ENCODE assay signal across 24 cellular contexts in genomic region chr3:13399603-13400002, GRCh38.
"Had no signal": no experiment of that assay in that cellular context is flagged by ENCODE, and none has a peak within 500 bp of the region (broad histone marks: within the 10 kb centered on the region; RNA-seq: fewer than 3 reads in every experiment).

No MANE protein-coding gene starts in this region.

- H3K4me2 ChIP-seq: neural progenitor cell had no signal

- H3K27me3 Mint-ChIP-seq: naive B cell; progenitor cell of endocrine pancreas; stimulated activated naive CD8-positive, alpha-beta T cell treated with anti-CD3 and anti-CD28 coated beads, Interleukin-15, Interleukin-2, amounts not matched to agents 100 ng/mL and 50 ng/mL, for 24 hours had no signal

- H3K9me3 ChIP-seq: lower lobe of right lung, ovary, right lobe of liver, suprapubic skin, thoracic aorta, tibial artery, upper lobe of right lung had no signal

- H3K4me3 ChIP-seq: lower lobe of right lung, neural progenitor cell, ovary, right atrium auricular region, right lobe of liver, suprapubic skin, thoracic aorta, tibial artery, upper lobe of right lung had no signal

- H3K27me3 ChIP-seq: neural progenitor cell, ovary, right atrium auricular region, right lobe of liver, suprapubic skin, tibial artery, upper lobe of right lung had no signal

- H3K36me3 ChIP-seq: neural progenitor cell, ovary, right atrium auricular region, suprapubic skin, thoracic aorta, tibial artery, upper lobe of right lung had no signal

- H2AFZ ChIP-seq: neural progenitor cell had no signal

- H3K4me1 ChIP-seq: lower lobe of right lung, right atrium auricular region, suprapubic skin, tibial artery, upper lobe of right lung had no signal

- H3K9me3 Mint-ChIP-seq: natural killer cell; nephron progenitor cell; neural progenitor cell; stimulated activated effector memory CD8-positive, alpha-beta T cell treated with anti-CD3 and anti-CD28 coated beads, Interleukin-12 subunit alpha, Interleukin-12 subunit beta, amount 100 ng/mL, for 72 hours; stimulated activated naive CD8-positive, alpha-beta T cell treated with anti-CD3 and anti-CD28 coated beads, Interleukin-15, Interleukin-2, amounts not matched to agents 100 ng/mL and 50 ng/mL, for 24 hours had no signal

- ATAC-seq: left cardiac atrium; left lobe of liver; natural killer cell; right lobe of liver; stimulated activated effector memory CD8-positive, alpha-beta T cell treated with anti-CD3 and anti-CD28 coated beads, Interleukin-12 subunit alpha, Interleukin-12 subunit beta, amount 100 ng/mL, for 72 hours; upper lobe of right lung had no signal

- H3K27ac Mint-ChIP-seq: naive B cell; nephron progenitor cell; progenitor cell of endocrine pancreas; stimulated activated effector memory CD8-positive, alpha-beta T cell treated with anti-CD3 and anti-CD28 coated beads, Interleukin-12 subunit alpha, Interleukin-12 subunit beta, amount 100 ng/mL, for 72 hours; stimulated activated naive CD8-positive, alpha-beta T cell treated with anti-CD3 and anti-CD28 coated beads, Interleukin-15, Interleukin-2, amounts not matched to agents 100 ng/mL and 50 ng/mL, for 24 hours had no signal

- DNase-seq: hippocampal formation; kidney glomerular epithelial cell; left cardiac atrium; lower lobe of right lung; mammary epithelial cell; mesenchymal stem cell; naive B cell; natural killer cell; nephron progenitor cell; ovary; right lobe of liver; stimulated activated CD4-positive, alpha-beta T cell treated with anti-CD3 and anti-CD28 coated beads, Interleukin-4, amount 100 ng/mL, for 24 hours; stimulated activated naive CD4-positive, alpha-beta T cell; tibial artery; trophoblast cell; upper lobe of right lung had no signal

- H3K27ac ChIP-seq: lower lobe of right lung, neural progenitor cell, ovary, right atrium auricular region, right lobe of liver, suprapubic skin, thoracic aorta, tibial artery, upper lobe of right lung had no signal

- H3K4me3 Mint-ChIP-seq: naive B cell; natural killer cell; nephron progenitor cell; neural progenitor cell; stimulated activated effector memory CD8-positive, alpha-beta T cell treated with anti-CD3 and anti-CD28 coated beads, Interleukin-12 subunit alpha, Interleukin-12 subunit beta, amount 100 ng/mL, for 72 hours; stimulated activated naive CD8-positive, alpha-beta T cell treated with anti-CD3 and anti-CD28 coated beads, Interleukin-15, Interleukin-2, amounts not matched to agents 100 ng/mL and 50 ng/mL, for 24 hours had no signal

- H3K36me3 Mint-ChIP-seq: natural killer cell had no signal
